Comparison of ENCODE assay signal across 12 cellular contexts in the genomic region with DNA sequence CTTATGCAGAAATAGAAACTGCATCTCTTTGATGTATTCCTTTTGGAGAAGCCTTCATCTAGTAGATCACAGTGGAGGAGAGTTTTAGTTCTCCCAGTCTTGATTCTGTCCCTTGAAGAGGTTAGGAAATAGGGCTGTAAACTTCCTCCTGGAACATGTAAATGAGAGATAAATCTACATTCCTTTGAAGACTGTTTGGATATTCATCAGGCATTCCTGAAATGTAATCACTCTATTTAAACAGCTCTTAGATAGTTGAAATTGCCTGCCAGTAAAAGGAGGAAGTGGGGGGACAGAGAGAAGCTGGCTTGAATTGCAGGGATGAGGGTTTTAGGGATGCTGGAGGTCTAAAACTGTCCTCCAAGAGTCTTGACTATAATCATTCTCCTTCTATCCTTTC.
A peak's percentile ranks its signal among the peaks of the same experiment; 100 is the strongest.
DNase-seq lines count a peak whose midpoint lies in the region; ATAC-seq and TF ChIP-seq lines count a peak whose summit lies in the region.
"Had no signal": no experiment of that assay in that cellular context is flagged by ENCODE, and none has a peak within 500 bp of the region (broad histone marks: within the 10 kb centered on the region; RNA-seq: fewer than 3 reads in every experiment).

No MANE protein-coding gene starts in this region.

- H3K4me3 Mint-ChIP-seq in WTC11 = no peak overlapping the region
- H3K4me3 Mint-ChIP-seq in activated T-helper 2 cell treated with anti-CD3 and anti-CD28 coated beads, Interferon-gamma antibody, Interleukin-2, Interleukin-4, amounts not matched to agents 10 μg/mL and 5 μg/mL and 100 μg/mL, durations not matched to agents 14 hours and 24 hours and 36 hours (ENCODE audit: low read depth) = no peak overlapping the region
- H3K4me3 Mint-ChIP-seq: B cell; CD4-positive, alpha-beta T cell had no signal

- H3K36me3 ChIP-seq in HUES48 (ENCODE audit: control insufficient read depth, insufficient read depth, low read length) = no peaks in the 10 kb centered on the region

- no peak overlapping the region for H3K27ac Mint-ChIP-seq in WTC11
- no peak overlapping the region for H3K27ac Mint-ChIP-seq in activated T-helper 2 cell treated with anti-CD3 and anti-CD28 coated beads, Interferon-gamma antibody, Interleukin-2, Interleukin-4, amounts not matched to agents 10 μg/mL and 5 μg/mL and 100 μg/mL, durations not matched to agents 14 hours and 24 hours and 36 hours
- H3K27ac Mint-ChIP-seq: B cell; CD4-positive, alpha-beta T cell had no signal

- no peak overlapping the region for H3K9ac ChIP-seq in HUES48 (ENCODE audit: low read depth, low read length)

- no peak overlapping the region for H3K4me3 ChIP-seq in HUES48 (ENCODE audit: low read depth, low read length)

- TF ChIP-seq CTCF in WTC11 (IDR thresholded peaks at IDR 0.05) = no peak

- intact Hi-C loops in activated T-helper 2 cell treated with anti-CD3 and anti-CD28 coated beads, Interferon-gamma antibody, Interleukin-2, Interleukin-4, amounts not matched to agents 10 μg/mL and 5 μg/mL and 100 μg/mL, durations not matched to agents 14 hours and 24 hours and 36 hours (cut with micrococcal nuclease) = no loop called here

- no peaks in the 10 kb centered on the region for H3K9me3 ChIP-seq in HUES48 (ENCODE audit: control insufficient read depth, insufficient read depth, low read length)

- H3K4me1 Mint-ChIP-seq in WTC11 = peaks cover 21% of the 10 kb centered on the region
- no peaks in the 10 kb centered on the region for H3K4me1 Mint-ChIP-seq in activated T-helper 2 cell treated with anti-CD3 and anti-CD28 coated beads, Interferon-gamma antibody, Interleukin-2, Interleukin-4, amounts not matched to agents 10 μg/mL and 5 μg/mL and 100 μg/mL, durations not matched to agents 14 hours and 24 hours and 36 hours (ENCODE audit: low read depth)
- H3K4me1 Mint-ChIP-seq: B cell had no signal

- H3K27me3 Mint-ChIP-seq in WTC11 (ENCODE audit: low read depth) = no peaks in the 10 kb centered on the region
- no peaks in the 10 kb centered on the region for H3K27me3 Mint-ChIP-seq in activated T-helper 2 cell treated with anti-CD3 and anti-CD28 coated beads, Interferon-gamma antibody, Interleukin-2, Interleukin-4, amounts not matched to agents 10 μg/mL and 5 μg/mL and 100 μg/mL, durations not matched to agents 14 hours and 24 hours and 36 hours (ENCODE audit: low read depth)
- H3K27me3 Mint-ChIP-seq: B cell; CD4-positive, alpha-beta T cell had no signal

- H3K27me3 ChIP-seq in HUES48 (ENCODE audit: control insufficient read depth, insufficient read depth, low read length) = no peaks in the 10 kb centered on the region

- POLR2A ChIA-PET in WTC11 (lab: Charles Lee) = no interaction called here

- CTCF ChIA-PET in WTC11 (lab: Charles Lee) = interaction anchor here (0.9 to 1.0 kb wide), 2 partner anchors 23 to 344 kb away, joined by 3 to 4 read pairs; no protein-coding TSS in a partner anchor

- H3K36me3 Mint-ChIP-seq in WTC11 = no peaks in the 10 kb centered on the region; the same call in 1 of the 2 replicates
- H3K36me3 Mint-ChIP-seq in activated T-helper 2 cell treated with anti-CD3 and anti-CD28 coated beads, Interferon-gamma antibody, Interleukin-2, Interleukin-4, amounts not matched to agents 10 μg/mL and 5 μg/mL and 100 μg/mL, durations not matched to agents 14 hours and 24 hours and 36 hours (ENCODE audit: low read depth) = no peaks in the 10 kb centered on the region

- peaks cover 15% of the 10 kb centered on the region for H3K4me1 ChIP-seq in HUES48 (ENCODE audit: control insufficient read depth, insufficient read depth, low read length)

- DNase-seq in WTC11 (ENCODE audit: low spot score) (no peak), iPS-NIHi7 (ENCODE audit: extremely low spot score) (peak; percentile 18), SIG-M5 (lab: John Stamatoyannopoulos, UW) (no peak), anterior cingulate cortex (lab: John Stamatoyannopoulos, UW) (no peak)
- no peak for DNase-seq in activated T-helper 2 cell treated with anti-CD3 and anti-CD28 coated beads, Interferon-gamma antibody, Interleukin-2, Interleukin-4, amounts not matched to agents 10 μg/mL and 5 μg/mL and 100 μg/mL, durations not matched to agents 14 hours and 24 hours and 36 hours (ENCODE audit: low spot score)
- DNase-seq: C1 segment of cervical spinal cord; CD4-positive, alpha-beta T cell; DMS79; IMR-90 had no signal

- ATAC-seq in WTC11 = peak; percentile 68
- ATAC-seq in GM19328 (IDR thresholded peaks at IDR 0.05; ENCODE audit: unreplicated experiment) = no peak

- peaks cover 9% of the 10 kb centered on the region for H3K9me3 Mint-ChIP-seq in WTC11
- H3K9me3 Mint-ChIP-seq in activated T-helper 2 cell treated with anti-CD3 and anti-CD28 coated beads, Interferon-gamma antibody, Interleukin-2, Interleukin-4, amounts not matched to agents 10 μg/mL and 5 μg/mL and 100 μg/mL, durations not matched to agents 14 hours and 24 hours and 36 hours = peaks cover 30% of the 10 kb centered on the region

- peak overlapping the region; percentile 53 for H3K27ac ChIP-seq in HUES48 (ENCODE audit: low read depth, low read length)

TF ChIP-seq in WTC11, 78 proteins besides CTCF, POLR2A, EP300 and RAD21 (continues in another document):
- TF ChIP-seq, protein P1, sequence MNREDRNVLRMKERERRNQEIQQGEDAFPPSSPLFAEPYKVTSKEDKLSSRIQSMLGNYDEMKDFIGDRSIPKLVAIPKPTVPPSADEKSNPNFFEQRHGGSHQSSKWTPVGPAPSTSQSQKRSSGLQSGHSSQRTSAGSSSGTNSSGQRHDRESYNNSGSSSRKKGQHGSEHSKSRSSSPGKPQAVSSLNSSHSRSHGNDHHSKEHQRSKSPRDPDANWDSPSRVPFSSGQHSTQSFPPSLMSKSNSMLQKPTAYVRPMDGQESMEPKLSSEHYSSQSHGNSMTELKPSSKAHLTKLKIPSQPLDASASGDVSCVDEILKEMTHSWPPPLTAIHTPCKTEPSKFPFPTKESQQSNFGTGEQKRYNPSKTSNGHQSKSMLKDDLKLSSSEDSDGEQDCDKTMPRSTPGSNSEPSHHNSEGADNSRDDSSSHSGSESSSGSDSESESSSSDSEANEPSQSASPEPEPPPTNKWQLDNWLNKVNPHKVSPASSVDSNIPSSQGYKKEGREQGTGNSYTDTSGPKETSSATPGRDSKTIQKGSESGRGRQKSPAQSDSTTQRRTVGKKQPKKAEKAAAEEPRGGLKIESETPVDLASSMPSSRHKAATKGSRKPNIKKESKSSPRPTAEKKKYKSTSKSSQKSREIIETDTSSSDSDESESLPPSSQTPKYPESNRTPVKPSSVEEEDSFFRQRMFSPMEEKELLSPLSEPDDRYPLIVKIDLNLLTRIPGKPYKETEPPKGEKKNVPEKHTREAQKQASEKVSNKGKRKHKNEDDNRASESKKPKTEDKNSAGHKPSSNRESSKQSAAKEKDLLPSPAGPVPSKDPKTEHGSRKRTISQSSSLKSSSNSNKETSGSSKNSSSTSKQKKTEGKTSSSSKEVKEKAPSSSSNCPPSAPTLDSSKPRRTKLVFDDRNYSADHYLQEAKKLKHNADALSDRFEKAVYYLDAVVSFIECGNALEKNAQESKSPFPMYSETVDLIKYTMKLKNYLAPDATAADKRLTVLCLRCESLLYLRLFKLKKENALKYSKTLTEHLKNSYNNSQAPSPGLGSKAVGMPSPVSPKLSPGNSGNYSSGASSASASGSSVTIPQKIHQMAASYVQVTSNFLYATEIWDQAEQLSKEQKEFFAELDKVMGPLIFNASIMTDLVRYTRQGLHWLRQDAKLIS (CRISPR knock-in tag; IDR thresholded peaks at IDR 0.05; ENCODE audit: borderline replicate concordance) = no peak
- TF ChIP-seq CDX4 (CRISPR knock-in tag; IDR thresholded peaks at IDR 0.05; ENCODE audit: borderline replicate concordance) (no peak), NR3C1 (CRISPR knock-in tag; conservative IDR thresholded peaks at IDR 0.05; ENCODE audit: low read depth) (no peak)
- TF ChIP-seq, protein P2, sequence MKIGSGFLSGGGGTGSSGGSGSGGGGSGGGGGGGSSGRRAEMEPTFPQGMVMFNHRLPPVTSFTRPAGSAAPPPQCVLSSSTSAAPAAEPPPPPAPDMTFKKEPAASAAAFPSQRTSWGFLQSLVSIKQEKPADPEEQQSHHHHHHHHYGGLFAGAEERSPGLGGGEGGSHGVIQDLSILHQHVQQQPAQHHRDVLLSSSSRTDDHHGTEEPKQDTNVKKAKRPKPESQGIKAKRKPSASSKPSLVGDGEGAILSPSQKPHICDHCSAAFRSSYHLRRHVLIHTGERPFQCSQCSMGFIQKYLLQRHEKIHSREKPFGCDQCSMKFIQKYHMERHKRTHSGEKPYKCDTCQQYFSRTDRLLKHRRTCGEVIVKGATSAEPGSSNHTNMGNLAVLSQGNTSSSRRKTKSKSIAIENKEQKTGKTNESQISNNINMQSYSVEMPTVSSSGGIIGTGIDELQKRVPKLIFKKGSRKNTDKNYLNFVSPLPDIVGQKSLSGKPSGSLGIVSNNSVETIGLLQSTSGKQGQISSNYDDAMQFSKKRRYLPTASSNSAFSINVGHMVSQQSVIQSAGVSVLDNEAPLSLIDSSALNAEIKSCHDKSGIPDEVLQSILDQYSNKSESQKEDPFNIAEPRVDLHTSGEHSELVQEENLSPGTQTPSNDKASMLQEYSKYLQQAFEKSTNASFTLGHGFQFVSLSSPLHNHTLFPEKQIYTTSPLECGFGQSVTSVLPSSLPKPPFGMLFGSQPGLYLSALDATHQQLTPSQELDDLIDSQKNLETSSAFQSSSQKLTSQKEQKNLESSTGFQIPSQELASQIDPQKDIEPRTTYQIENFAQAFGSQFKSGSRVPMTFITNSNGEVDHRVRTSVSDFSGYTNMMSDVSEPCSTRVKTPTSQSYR (CRISPR knock-in tag; IDR thresholded peaks at IDR 0.05) = no peak
- TF ChIP-seq, protein P3, sequence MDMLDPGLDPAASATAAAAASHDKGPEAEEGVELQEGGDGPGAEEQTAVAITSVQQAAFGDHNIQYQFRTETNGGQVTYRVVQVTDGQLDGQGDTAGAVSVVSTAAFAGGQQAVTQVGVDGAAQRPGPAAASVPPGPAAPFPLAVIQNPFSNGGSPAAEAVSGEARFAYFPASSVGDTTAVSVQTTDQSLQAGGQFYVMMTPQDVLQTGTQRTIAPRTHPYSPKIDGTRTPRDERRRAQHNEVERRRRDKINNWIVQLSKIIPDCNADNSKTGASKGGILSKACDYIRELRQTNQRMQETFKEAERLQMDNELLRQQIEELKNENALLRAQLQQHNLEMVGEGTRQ (CRISPR knock-in tag; IDR thresholded peaks at IDR 0.05) = no peak
